Comparison of ENCODE assay signal across 23 cellular contexts in genomic region chr14:75216427-75217006, GRCh38. TPM values are rescaled to one million over a fixed set of nuclear protein-coding genes. Genes with fewer than 3 reads are reported as not detected.
DNase-seq lines count a peak whose midpoint lies in the region; ATAC-seq, FAIRE-seq and TF ChIP-seq lines count a peak whose summit lies in the region.
"Had no signal": no experiment of that assay in that cellular context is flagged by ENCODE, and none has a peak within 500 bp of the region (broad histone marks: within the 10 kb centered on the region; RNA-seq: fewer than 3 reads in every experiment).

No MANE protein-coding gene starts in this region.

- H3K36me3 ChIP-seq in liver (ENCODE audit: control insufficient read depth in 4 of 4, insufficient read depth in 3 of 4, low read depth in 1 of 4, low read length in 3 of 4) (no peaks in the 10 kb centered on the region), HepG2 (replicated peaks in 1 of 2; ENCODE audit: control insufficient read depth in 1 of 2, insufficient read depth in 2 of 2, low read length in 2 of 2) (no peaks in the 10 kb centered on the region), thoracic aorta (no peaks in the 10 kb centered on the region)
- H3K36me3 ChIP-seq: BLaER1 had no signal

- in situ Hi-C loops in HepG2 (cut with HindIII; ENCODE audit: extremely low pct_ligation_motif_present, low pct_unique_long_range_greater_than_20kb) = no loop called here

- no peak for ATAC-seq in HepG2
- ATAC-seq in left lobe of liver = peak; percentile 88
- ATAC-seq in thoracic aorta (ENCODE audit: insufficient number of reproducible peaks, low FRiP score, low read depth) = no peak
- no peak for ATAC-seq in HG02981 (IDR thresholded peaks at IDR 0.05; ENCODE audit: unreplicated experiment)
- ATAC-seq: CD8-positive, alpha-beta T cell; GM12878; GM23338; HCT116 had no signal

- peak; percentile 40 to 41 for TF ChIP-seq RAD21 in liver (IDR thresholded peaks at IDR 0.05)
- TF ChIP-seq RAD21 in HepG2 (CRISPR knock-in tag; IDR thresholded peaks at IDR 0.05) = no peak

- no peak overlapping the region for H2AFZ ChIP-seq in HepG2 (ENCODE audit: low read length)
- H2AFZ ChIP-seq: GM23338 had no signal

- CTCF ChIA-PET in HepG2 (lab: Yijun Ruan, JAX; ENCODE audit: low intra/inter-chr PET ratio, low total read pairs) = no interaction called here

- H3K27me3 ChIP-seq in liver (ENCODE audit: control insufficient read depth in 4 of 4, insufficient read depth in 4 of 4, low read length in 3 of 4) = no peaks in the 10 kb centered on the region
- peaks cover 0 to 27% of the 10 kb centered on the region in 2 experiments; a peak in 4 of 5 replicates for H3K27me3 ChIP-seq in HepG2 (ENCODE audit: control insufficient read depth in 1 of 2, insufficient read depth in 2 of 2, low read length in 2 of 2)
- H3K27me3 ChIP-seq in thoracic aorta (replicated peaks; ENCODE audit: insufficient read depth) = no peaks in the 10 kb centered on the region
- H3K27me3 ChIP-seq in dorsolateral prefrontal cortex = no peaks in the 10 kb centered on the region
- H3K27me3 ChIP-seq: BLaER1 had no signal

- 40% methylated on average over 6 of the region's 6 CpGs for WGBS in liver
- WGBS in HepG2 (ENCODE audit: low lambda C conversion rate) = 15% methylated on average over 6 of the region's 6 CpGs

- no peak overlapping the region for H3K4me2 ChIP-seq in HepG2 (ENCODE audit: low read depth, low read length)
- H3K4me2 ChIP-seq: BLaER1, GM23338 had no signal

- FAIRE-seq in HepG2 (lab: Jason Lieb, UNC) = no peak
- FAIRE-seq: A204.1, D721Med, GM12878, GM19239 had no signal

- H3K4me3 ChIP-seq in liver (ENCODE audit: low read depth in 1 of 3, low read length in 3 of 3) (no peak overlapping the region), HepG2 (replicated peaks in 1 of 3; ENCODE audit: insufficient read depth in 1 of 3, low read depth in 2 of 3, low read length in 3 of 3) (no peak overlapping the region), thoracic aorta (no peak overlapping the region), dorsolateral prefrontal cortex (no peak overlapping the region)
- H3K4me3 ChIP-seq: BLaER1, GM12878, GM23338 had no signal

- H3K79me2 ChIP-seq in HepG2 (ENCODE audit: insufficient read depth, low read length) = no peaks in the 10 kb centered on the region

- no peaks in the 10 kb centered on the region for H4K20me1 ChIP-seq in HepG2 (ENCODE audit: insufficient read depth, low read length)
- H4K20me1 ChIP-seq: BLaER1 had no signal

- TF ChIP-seq EP300 in HepG2 (IDR thresholded peaks at IDR 0.05; ENCODE audit: low read depth in 2 of 2, low read length in 2 of 2) (no peak), HepG2 (CRISPR knock-in tag; IDR thresholded peaks at IDR 0.05; ENCODE audit: borderline replicate concordance) (no peak)

- BruUV-seq in HepG2 (replicated peaks; lab: Mats Ljungman, UMichigan) = no TSS peak

- peak overlapping the region in 1 of 2 donors; percentile 14 for H3K27ac ChIP-seq in liver (ENCODE audit: low read depth in 1 of 2, low read length in 2 of 2)
- no peak overlapping the region for H3K27ac ChIP-seq in HepG2 (ENCODE audit: extremely low read length, insufficient read depth, low read length)
- peak overlapping the region; percentile 3 to 36 for H3K27ac ChIP-seq in thoracic aorta
- no peak overlapping the region for H3K27ac ChIP-seq in dorsolateral prefrontal cortex
- H3K27ac ChIP-seq: 22Rv1, BLaER1, C4-2B had no signal

- H3K9me3 ChIP-seq in liver (ENCODE audit: control insufficient read depth in 4 of 4, low read length in 3 of 4) (no peaks in the 10 kb centered on the region), HepG2 (ENCODE audit: low read length) (no peaks in the 10 kb centered on the region), thoracic aorta (no peaks in the 10 kb centered on the region)
- H3K9me3 ChIP-seq: BLaER1 had no signal

- TF ChIP-seq POLR2A in HepG2 (IDR thresholded peaks at IDR 0.05; ENCODE audit: insufficient read depth in 1 of 2, low read depth in 2 of 2, low read length in 2 of 2) = no peak

- H3K4me1 ChIP-seq in liver (ENCODE audit: control insufficient read depth in 4 of 4, insufficient read depth in 4 of 4, low read length in 3 of 4) (peaks cover 0 to 16% (median 13%) of the 10 kb centered on the region in 4 donors), HepG2 (ENCODE audit: insufficient read depth, low read length) (no peaks in the 10 kb centered on the region), thoracic aorta (ENCODE audit: control insufficient read depth in 1 of 2, low read depth in 2 of 2) (peaks cover 6 to 14% of the 10 kb centered on the region in 2 donors)

- H3K9ac ChIP-seq in liver (ENCODE audit: low read depth in 1 of 2, low read length in 2 of 2) = no peak overlapping the region
- no peak overlapping the region for H3K9ac ChIP-seq in HepG2 (ENCODE audit: insufficient read depth, low read depth, low read length)
- H3K9ac ChIP-seq: BLaER1 had no signal

- intact Hi-C loops in HepG2 (cut with micrococcal nuclease; ENCODE audit: unreplicated experiment) (no loop called here), dorsolateral prefrontal cortex (cut with DNase I) (no loop called here)

- TF ChIP-seq CTCF in liver (IDR thresholded peaks at IDR 0.05; ENCODE audit: low read depth, low read length, missing input control) (no peak), HepG2 (CRISPR knock-in tag; IDR thresholded peaks at IDR 0.05) (no peak), thoracic aorta (IDR thresholded peaks at IDR 0.05) (no peak), dorsolateral prefrontal cortex (IDR thresholded peaks at IDR 0.05 in 54 of 56, conservative IDR thresholded peaks at IDR 0.05 in 2 of 56; ENCODE audit: low read depth in 1 of 56, partially characterized antibody in 56 of 56) (no peak)

- no peak for DNase-seq in HepG2 (ENCODE audit: low spot score)
- peak; percentile 59 for DNase-seq in left lobe of liver (ENCODE audit: low spot score)
- no peak for DNase-seq in thoracic aorta (ENCODE audit: low spot score)
- DNase-seq in dorsolateral prefrontal cortex = no peak
- DNase-seq in T1000 (lab: John Stamatoyannopoulos, UW) = no peak
- DNase-seq: CD4-positive, CD25-positive, alpha-beta regulatory T cell; CD8-positive, alpha-beta T cell; DMS 273 treated with DMSO at 0.1 percent for 48 hours; DMS79; EL; GDM1; H9 had no signal

- POLR2A ChIA-PET in HepG2 (lab: Yijun Ruan, JAX) = no interaction called here

TF ChIP-seq in liver, 16 proteins besides CTCF, POLR2A, EP300 and RAD21 (continues in another document):
- TF ChIP-seq RXRA (IDR thresholded peaks at IDR 0.05) (peak; percentile 90 to 91), FOXA1 (IDR thresholded peaks at IDR 0.05) (no peak), HNF4A (conservative IDR thresholded peaks at IDR 0.05) (peak; percentile 90 to 91)

TF ChIP-seq in HepG2, 621 proteins besides CTCF, POLR2A, EP300 and RAD21:
- TF ChIP-seq HCFC1 (IDR thresholded peaks at IDR 0.05; ENCODE audit: low read depth, low read length) (no peak), FIP1L1 (IDR thresholded peaks at IDR 0.05; ENCODE audit: borderline replicate concordance, insufficient read depth, low read depth, low read length) (no peak)
- TF ChIP-seq, protein P1, sequence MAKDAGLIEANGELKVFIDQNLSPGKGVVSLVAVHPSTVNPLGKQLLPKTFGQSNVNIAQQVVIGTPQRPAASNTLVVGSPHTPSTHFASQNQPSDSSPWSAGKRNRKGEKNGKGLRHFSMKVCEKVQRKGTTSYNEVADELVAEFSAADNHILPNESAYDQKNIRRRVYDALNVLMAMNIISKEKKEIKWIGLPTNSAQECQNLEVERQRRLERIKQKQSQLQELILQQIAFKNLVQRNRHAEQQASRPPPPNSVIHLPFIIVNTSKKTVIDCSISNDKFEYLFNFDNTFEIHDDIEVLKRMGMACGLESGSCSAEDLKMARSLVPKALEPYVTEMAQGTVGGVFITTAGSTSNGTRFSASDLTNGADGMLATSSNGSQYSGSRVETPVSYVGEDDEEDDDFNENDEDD (CRISPR knock-in tag; IDR thresholded peaks at IDR 0.05; ENCODE audit: borderline replicate concordance) = no peak

RNA-seq across cellular contexts. Expression of gene TMED10, which starts 40.1 kb away (rescaled TPM):
- 100 to 1,000 TPM; 167 to 297 TPM for total RNA-seq in liver
- 100 to 1,000 TPM; 206 to 349 TPM for polyA plus RNA-seq in liver
- 183 and 311 TPM in 2 replicates for total RNA-seq in HepG2 (2016; rRNA removed; fragmentation: Illumina TruSeq; extraction: Trizol)
- 31.8 and 36.6 TPM in 2 replicates for total RNA-seq in HepG2 (2016; cell fraction: cytosol; rRNA removed; fragmentation: Illumina TruSeq; extraction: Trizol; ENCODE audit: low read depth)
- total RNA-seq in HepG2 (2016; cell fraction: insoluble cytoplasmic fraction; rRNA removed; fragmentation: Illumina TruSeq; extraction: Trizol) = 191 and 318 TPM in 2 replicates
- 62.0 and 63.6 TPM in 2 replicates for total RNA-seq in HepG2 (2016; cell fraction: membrane; rRNA removed; fragmentation: Illumina TruSeq; extraction: Trizol)
- total RNA-seq in HepG2 (2016; cell fraction: nucleus; rRNA removed; fragmentation: Illumina TruSeq; extraction: Trizol) = 252 and 291 TPM in 2 replicates
- polyA plus RNA-seq in HepG2 (2011; rRNA removed) = 292 and 377 TPM in 2 replicates
- 308 and 326 TPM in 2 replicates for polyA plus RNA-seq in HepG2 (2011; cell fraction: cytosol; rRNA removed)
- 81.4 and 84.1 TPM in 2 replicates for polyA plus RNA-seq in HepG2 (2011; cell fraction: nucleus; rRNA removed)
- 131 and 139 TPM in 2 replicates for polyA plus RNA-seq in HepG2 (2012)
- 36.6 and 41.3 TPM in 2 replicates for polyA plus RNA-seq in HepG2 (2016; cell fraction: cytosol; fragmentation: Illumina TruSeq; extraction: Trizol; ENCODE audit: low read depth)
- polyA plus RNA-seq in HepG2 (2016; cell fraction: insoluble cytoplasmic fraction; fragmentation: Illumina TruSeq; extraction: Trizol; ENCODE audit: low read depth) = 162 and 165 TPM in 2 replicates
- 58.6 and 59.0 TPM in 2 replicates for polyA plus RNA-seq in HepG2 (2016; cell fraction: membrane; fragmentation: Illumina TruSeq; extraction: Trizol; ENCODE audit: low read depth)
- 306 and 326 TPM in 2 replicates for polyA plus RNA-seq in HepG2 (2016; cell fraction: nucleus; fragmentation: Illumina TruSeq; extraction: Trizol; ENCODE audit: insufficient read depth, low read depth)
- 546 and 919 TPM in 2 replicates for polyA minus RNA-seq in HepG2 (2011; rRNA and poly(A)+ RNA removed; ENCODE audit: low replicate concordance)
- polyA minus RNA-seq in HepG2 (2011; cell fraction: cytosol; rRNA and poly(A)+ RNA removed) = 247 and 332 TPM in 2 replicates
- polyA minus RNA-seq in HepG2 (2011; cell fraction: nucleus; rRNA and poly(A)+ RNA removed) = 78.8 and 85.5 TPM in 2 replicates
- 275 TPM for total RNA-seq in left lobe of liver
- total RNA-seq in thoracic aorta = 100 to 1,000 TPM; 258 to 342 TPM
- total RNA-seq in dorsolateral prefrontal cortex = 100 to 1,000 TPM; 120 to 287 (median 172) TPM

Comparison
In these comparisons a context has a peak if more than half of its experiments do, and no peak if none do; other contexts are left out.
1. H3K27ac ChIP-seq: peak in thoracic aorta (2 of 2); none in HepG2 (single experiment) and dorsolateral prefrontal cortex (0 of 59).